ENCODE assay signal across 19 cellular contexts in the genomic region with DNA sequence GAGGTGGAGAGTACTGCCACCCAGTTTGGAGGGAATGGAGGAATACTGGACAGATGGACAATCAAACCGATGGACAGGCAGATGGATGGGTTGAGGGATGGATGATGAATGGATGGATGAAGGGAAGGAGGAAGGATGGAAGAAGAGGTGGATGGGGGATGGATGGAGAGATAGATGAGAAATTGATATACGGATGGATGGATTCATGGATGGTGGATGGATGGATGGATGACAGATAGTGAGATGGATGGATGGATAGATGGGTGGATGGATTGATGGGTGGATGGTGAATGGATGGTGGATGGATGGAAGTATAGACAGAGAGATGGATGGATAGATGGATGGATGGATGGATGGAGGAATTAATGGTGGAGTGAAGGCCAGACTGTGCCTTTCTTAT. TPM values are rescaled to one million over a fixed set of nuclear protein-coding genes. Genes with fewer than 3 reads are reported as not detected.
DNase-seq lines count a peak whose midpoint lies in the region; ATAC-seq, FAIRE-seq and TF ChIP-seq lines count a peak whose summit lies in the region.
"Had no signal": no experiment of that assay in that cellular context is flagged by ENCODE, and none has a peak within 500 bp of the region (broad histone marks: within the 10 kb centered on the region; RNA-seq: fewer than 3 reads in every experiment).

No MANE protein-coding gene starts in this region.

- H3K9ac ChIP-seq in BLaER1 treated with 17β-estradiol and CSF1 and Interleukin-3, amounts not matched to agents 10 nM and 100 nM: peak overlapping the region in 7 of 11 experiments; percentile 89 to 99 (median 99); a peak in 11 of 22 replicates
- H3K9ac ChIP-seq: GM23248 had no signal

- 0 out of 20 replicates have a peak overlapping the region, but pooled peaks of 1 of the 10 experiments have one; percentile 74 for H3K4me3 ChIP-seq in BLaER1 treated with 17β-estradiol and CSF1 and Interleukin-3, amounts not matched to agents 10 nM and 100 nM
- H3K4me3 ChIP-seq in neutrophil (ENCODE audit: low read depth in 1 of 2, low read length in 1 of 2): peak overlapping the region in 1 of 2 experiments; percentile 76
- H3K4me3 ChIP-seq: GM23248 had no signal

- DNase-seq in GM12891 (ENCODE audit: insufficient read length, low spot score): no peak
- no peak for DNase-seq in substantia nigra (lab: John Stamatoyannopoulos, UW)
- no peak for DNase-seq in HCEC 1CT
- no peak for DNase-seq in left cardiac atrium
- DNase-seq: COR-L47, GDM1, GM23248, KG1, NCI-H1105 treated with DMSO at 0.1 percent for 48 hours, NCI-H1694 treated with DMSO at 0.1 percent for 48 hours, NCI-H2227 treated with DMSO at 0.1 percent for 48 hours, NCI-H510A treated with DMSO at 0.1 percent for 48 hours, NCI-H774, OCI-M1, Right ventricle myocardium superior had no signal

- intact Hi-C loops in dendritic cell treated with granulocyte-macrophage colony-stimulating factor and Interleukin-4, amounts not matched to agents 40 ng/mL and 50 ng/mL, for 4 days (cut with micrococcal nuclease): no loop called here
- intact Hi-C loops in left cardiac atrium (cut with DNase I): no loop called here

- H3K27me3 ChIP-seq in BLaER1 treated with 17β-estradiol and CSF1 and Interleukin-3, amounts not matched to agents 10 nM and 100 nM: no peaks in the 10 kb centered on the region
- no peaks in the 10 kb centered on the region for H3K27me3 ChIP-seq in neutrophil

- peak overlapping the region in 9 of 11 experiments; percentile 94 to 100 (median 100); a peak in 17 of 22 replicates for H3K27ac ChIP-seq in BLaER1 treated with 17β-estradiol and CSF1 and Interleukin-3, amounts not matched to agents 10 nM and 100 nM
- peak overlapping the region; percentile 88 for H3K27ac ChIP-seq in neutrophil
- no peak overlapping the region for H3K27ac ChIP-seq in substantia nigra (ENCODE audit: low read depth, low read length, poor library complexity, severe bottlenecking)
- H3K27ac ChIP-seq: GM23248 had no signal

- no peaks in the 10 kb centered on the region for H3K9me3 Mint-ChIP-seq in dendritic cell treated with granulocyte-macrophage colony-stimulating factor and Interleukin-4, amounts not matched to agents 40 ng/mL and 50 ng/mL, for 4 days

- peaks cover 81% of the 10 kb centered on the region for H3K36me3 Mint-ChIP-seq in dendritic cell treated with granulocyte-macrophage colony-stimulating factor and Interleukin-4, amounts not matched to agents 40 ng/mL and 50 ng/mL, for 4 days (ENCODE audit: low read depth)

- TF ChIP-seq CTCF in neutrophil (IDR thresholded peaks at IDR 0.05): no peak

- H3K9me3 ChIP-seq in BLaER1 treated with 17β-estradiol and CSF1 and Interleukin-3, amounts not matched to agents 10 nM and 100 nM (replicated peaks in 1 of 11): peaks cover 0 to 30% (median 19%) of the 10 kb centered on the region in 11 experiments; a peak in 16 of 22 replicates
- no peaks in the 10 kb centered on the region for H3K9me3 ChIP-seq in neutrophil

- peaks cover 19 to 65% (median 47%) of the 10 kb centered on the region in 11 experiments for H3K36me3 ChIP-seq in BLaER1 treated with 17β-estradiol and CSF1 and Interleukin-3, amounts not matched to agents 10 nM and 100 nM
- peaks cover 64% of the 10 kb centered on the region for H3K36me3 ChIP-seq in neutrophil

- peaks cover 38 to 70% (median 55%) of the 10 kb centered on the region in 10 experiments for H3K4me1 ChIP-seq in BLaER1 treated with 17β-estradiol and CSF1 and Interleukin-3, amounts not matched to agents 10 nM and 100 nM
- peaks cover 62 to 63% of the 10 kb centered on the region in 2 experiments for H3K4me1 ChIP-seq in neutrophil (ENCODE audit: control insufficient read depth in 1 of 2, insufficient read depth in 1 of 2, low read depth in 1 of 2, low read length in 1 of 2)

- TF ChIP-seq POLR2A in GM12891 (IDR thresholded peaks at IDR 0.05; ENCODE audit: low read depth, low read length): no peak

- ATAC-seq in left cardiac atrium: no peak

- no peaks in the 10 kb centered on the region for H4K20me1 ChIP-seq in BLaER1 treated with 17β-estradiol and CSF1 and Interleukin-3, amounts not matched to agents 10 nM and 100 nM

- H3K27me3 Mint-ChIP-seq in dendritic cell treated with granulocyte-macrophage colony-stimulating factor and Interleukin-4, amounts not matched to agents 40 ng/mL and 50 ng/mL, for 4 days: no peaks in the 10 kb centered on the region

- H3K4me3 Mint-ChIP-seq in dendritic cell treated with granulocyte-macrophage colony-stimulating factor and Interleukin-4, amounts not matched to agents 40 ng/mL and 50 ng/mL, for 4 days: no peak overlapping the region

- peak overlapping the region; percentile 89 to 99 (median 94); a peak in 21 of 22 replicates for H3K4me2 ChIP-seq in BLaER1 treated with 17β-estradiol and CSF1 and Interleukin-3, amounts not matched to agents 10 nM and 100 nM

- peaks cover 52% of the 10 kb centered on the region for H3K4me1 Mint-ChIP-seq in dendritic cell treated with granulocyte-macrophage colony-stimulating factor and Interleukin-4, amounts not matched to agents 40 ng/mL and 50 ng/mL, for 4 days (ENCODE audit: low read depth)

- H3K27ac Mint-ChIP-seq in dendritic cell treated with granulocyte-macrophage colony-stimulating factor and Interleukin-4, amounts not matched to agents 40 ng/mL and 50 ng/mL, for 4 days: peak overlapping the region; percentile 100

- FAIRE-seq in GM12891 (lab: Jason Lieb, UNC): peak; percentile 23
- FAIRE-seq: GM19239 had no signal

TF ChIP-seq in GM12891, 5 proteins besides CTCF, POLR2A, EP300 and RAD21:
- no peak for TF ChIP-seq TAF1 (IDR thresholded peaks at IDR 0.05; ENCODE audit: low read depth, low read length)
- no peak for TF ChIP-seq POLR2AphosphoS5 (IDR thresholded peaks at IDR 0.05; ENCODE audit: low read depth, low read length)
- TF ChIP-seq SPI1 (IDR thresholded peaks at IDR 0.05; ENCODE audit: low read depth, low read length): no peak

RNA-seq across cellular contexts. Expression of a gene that starts 42.6 kb away (rescaled TPM):
- 53.2 TPM for polyA plus RNA-seq in GM12891 (2012; ENCODE audit: low read depth, missing spikeins)
- total RNA-seq in left cardiac atrium: 10 to 100 TPM; 11.9 to 13.8 TPM
- total RNA-seq: GM23248 had no signal
- polyA plus RNA-seq: GM23248 had no signal
